12 cellular contexts compared by ENCODE assay signal in genomic region chr7:131753620-131754222, GRCh38.
DNase-seq lines count a peak whose midpoint lies in the region; ATAC-seq and TF ChIP-seq lines count a peak whose summit lies in the region.
"Had no signal": no experiment of that assay in that cellular context is flagged by ENCODE, and none has a peak within 500 bp of the region (broad histone marks: within the 10 kb centered on the region; RNA-seq: fewer than 3 reads in every experiment).

No MANE protein-coding gene starts in this region.

- no peaks in the 10 kb centered on the region for H3K79me2 ChIP-seq in OCI-LY1 (ENCODE audit: insufficient read depth, low read length)

- no peak overlapping the region for H3K9ac ChIP-seq in OCI-LY1 (ENCODE audit: low read length)

- no peaks in the 10 kb centered on the region for H3K9me3 ChIP-seq in OCI-LY1 (ENCODE audit: low read length)
- H3K9me3 ChIP-seq: upper lobe of right lung had no signal

- no peaks in the 10 kb centered on the region for H3K36me3 ChIP-seq in OCI-LY1 (ENCODE audit: insufficient read depth, low read length)
- H3K36me3 ChIP-seq: upper lobe of right lung had no signal

- no peaks in the 10 kb centered on the region for H3F3A ChIP-seq in OCI-LY1 (ENCODE audit: insufficient read depth, low read length)

- H3K4me3 ChIP-seq in OCI-LY1 (ENCODE audit: low read depth, low read length, poor library complexity, severe bottlenecking) = no peak overlapping the region
- no peak overlapping the region for H3K4me3 ChIP-seq in epithelial cell of esophagus (ENCODE audit: low read length)
- H3K4me3 ChIP-seq: upper lobe of right lung had no signal

- no peak overlapping the region for H3K27ac ChIP-seq in OCI-LY1 (ENCODE audit: low read depth, low read length, poor library complexity, severe bottlenecking)
- H3K27ac ChIP-seq: upper lobe of right lung had no signal

- no peaks in the 10 kb centered on the region for H4K20me1 ChIP-seq in OCI-LY1 (ENCODE audit: insufficient read depth, low read length)

- no peak for ATAC-seq in HG03432 (IDR thresholded peaks at IDR 0.05; ENCODE audit: unreplicated experiment)
- no peak for ATAC-seq in GM18868 (IDR thresholded peaks at IDR 0.05; ENCODE audit: unreplicated experiment)
- ATAC-seq in HG02588 (IDR thresholded peaks at IDR 0.05; ENCODE audit: unreplicated experiment) = no peak
- ATAC-seq: upper lobe of right lung had no signal

- no peaks in the 10 kb centered on the region for H3K27me3 ChIP-seq in OCI-LY1 (ENCODE audit: insufficient read depth, low read length)
- H3K27me3 ChIP-seq: upper lobe of right lung had no signal

- H3K9me2 ChIP-seq in OCI-LY1 (ENCODE audit: low read depth, low read length) = no peaks in the 10 kb centered on the region

- in situ Hi-C loops in ACHN (cut with HindIII; ENCODE audit: low pct_ligation_motif_present, low pct_unique_long_range_greater_than_20kb, low sequenced_read_pairs) = no loop called here

- H2AFZ ChIP-seq in OCI-LY1 (ENCODE audit: low read length) = no peak overlapping the region

- DNase-seq in ACHN (peak; percentile 44), epithelial cell of esophagus (ENCODE audit: low read depth) (peak; percentile 12), COR-L47 (lab: John Stamatoyannopoulos, UW) (no peak)
- DNase-seq: amygdala, DMS79 treated with DMSO at 0.1 percent for 48 hours, T1000, upper lobe of right lung had no signal

- H3K4me1 ChIP-seq in OCI-LY1 (ENCODE audit: insufficient read depth, low read length, severe bottlenecking) = no peaks in the 10 kb centered on the region
- H3K4me1 ChIP-seq: upper lobe of right lung had no signal

- H3K4me2 ChIP-seq in OCI-LY1 (ENCODE audit: low read length) = no peak overlapping the region

- TF ChIP-seq CTCF in GM12874 (IDR thresholded peaks at IDR 0.05; ENCODE audit: insufficient read depth, low read depth, low read length) (peak; percentile 63), OCI-LY1 (IDR thresholded peaks at IDR 0.05; ENCODE audit: low read length) (peak; percentile 46; the same call in 1 of the 2 replicates), epithelial cell of esophagus (IDR thresholded peaks at IDR 0.05; ENCODE audit: insufficient read depth, low read depth, low read length, missing control alignments) (peak; percentile 39)
